33 cellular contexts compared by ENCODE assay signal in genomic region chr6:96995903-96996302, GRCh38.
A peak's percentile ranks its signal among the peaks of the same experiment; 100 is the strongest.
DNase-seq lines count a peak whose midpoint lies in the region; ATAC-seq and TF ChIP-seq lines count a peak whose summit lies in the region.
"Had no signal": no experiment of that assay in that cellular context is flagged by ENCODE, and none has a peak within 500 bp of the region (broad histone marks: within the 10 kb centered on the region; RNA-seq: fewer than 3 reads in every experiment).

No MANE protein-coding gene starts in this region.

- no peak for DNase-seq in activated naive CD4-positive, alpha-beta T cell treated with anti-CD3 and anti-CD28 coated beads, Interleukin-2, amount 50 U/mL, for 72 hours (ENCODE audit: low spot score in 2 of 2)
- DNase-seq in activated naive CD4-positive, alpha-beta T cell treated with anti-CD3 and anti-CD28 coated beads, Interleukin-2, amount 50 U/mL, for 16 hours, result no peak
- DNase-seq in dorsolateral prefrontal cortex (no peak), endothelial cell (ENCODE audit: low spot score) (no peak), Right ventricle myocardium superior (no peak)
- DNase-seq: 8988T; ACHN; AML-193; BE2C; C1 segment of cervical spinal cord; Caco-2; Calu3; CD4-positive, alpha-beta memory T cell; CD4-positive, alpha-beta T cell; CD4-positive, CD25-positive, alpha-beta regulatory T cell; CD8-positive, alpha-beta memory T cell; CD8-positive, alpha-beta T cell; COR-L47; DMS 273 treated with DMSO at 0.1 percent for 48 hours; DMS153; DMS53; DMS79; DMS79 treated with DMSO at 0.1 percent for 48 hours; DND-41; EL had no signal

- peak overlapping the region in 31 of 59 donors; percentile 3 to 88 (median 75) for H3K27ac ChIP-seq in dorsolateral prefrontal cortex
- H3K27ac ChIP-seq in temporal lobe (ENCODE audit: low read depth, low read length), result peak overlapping the region; percentile 0
- H3K27ac ChIP-seq: 22Rv1; A549; BLaER1; BLaER1 treated with 17β-estradiol and CSF1 and Interleukin-3, amounts not matched to agents 10 nM and 100 nM; C4-2B had no signal

- peak overlapping the region; percentile 4 to 76 for H3K27ac Mint-ChIP-seq in activated naive CD4-positive, alpha-beta T cell treated with anti-CD3 and anti-CD28 coated beads, Interleukin-2, amount 50 U/mL, for 72 hours
- H3K27ac Mint-ChIP-seq in endothelial cell (ENCODE audit: unreplicated experiment), result no peak overlapping the region
- H3K27ac Mint-ChIP-seq: B cell; CD14-positive monocyte; CD4-positive, alpha-beta memory T cell; CD4-positive, alpha-beta T cell; CD4-positive, CD25-positive, alpha-beta regulatory T cell; CD8-positive, alpha-beta T cell had no signal

- H3K36me3 Mint-ChIP-seq in activated naive CD4-positive, alpha-beta T cell treated with anti-CD3 and anti-CD28 coated beads, Interleukin-2, amount 50 U/mL, for 72 hours, result no peaks in the 10 kb centered on the region
- H3K36me3 Mint-ChIP-seq in endothelial cell (ENCODE audit: low read depth, unreplicated experiment), result no peaks in the 10 kb centered on the region
- H3K36me3 Mint-ChIP-seq: CD14-positive monocyte; CD4-positive, CD25-positive, alpha-beta regulatory T cell had no signal

- no peak overlapping the region for H3K4me3 ChIP-seq in dorsolateral prefrontal cortex
- H3K4me3 ChIP-seq: A549; BLaER1; BLaER1 treated with 17β-estradiol and CSF1 and Interleukin-3, amounts not matched to agents 10 nM and 100 nM had no signal

- TF ChIP-seq CTCF in dorsolateral prefrontal cortex (IDR thresholded peaks at IDR 0.05 in 54 of 56, conservative IDR thresholded peaks at IDR 0.05 in 2 of 56; ENCODE audit: low read depth in 1 of 56, partially characterized antibody in 56 of 56), result no peak
- TF ChIP-seq CTCF in endothelial cell (IDR thresholded peaks at IDR 0.05; ENCODE audit: unreplicated experiment), result no peak

- H3K27me3 ChIP-seq in dorsolateral prefrontal cortex, result no peaks in the 10 kb centered on the region
- H3K27me3 ChIP-seq: BE2C; BLaER1; BLaER1 treated with 17β-estradiol and CSF1 and Interleukin-3, amounts not matched to agents 10 nM and 100 nM had no signal

- peaks cover 11% of the 10 kb centered on the region for H3K4me1 Mint-ChIP-seq in endothelial cell (ENCODE audit: unreplicated experiment)
- H3K4me1 Mint-ChIP-seq: B cell; CD14-positive monocyte; CD4-positive, CD25-positive, alpha-beta regulatory T cell; CD8-positive, alpha-beta memory T cell had no signal

- no peak for ATAC-seq in activated naive CD4-positive, alpha-beta T cell treated with anti-CD3 and anti-CD28 coated beads, Interleukin-2, amount 50 U/mL, for 72 hours
- no peak for ATAC-seq in Right ventricle myocardium superior (ENCODE audit: poor library complexity)
- ATAC-seq: A549; CD8-positive, alpha-beta T cell had no signal

- H3K9me3 Mint-ChIP-seq in activated naive CD4-positive, alpha-beta T cell treated with anti-CD3 and anti-CD28 coated beads, Interleukin-2, amount 50 U/mL, for 72 hours, result no peaks in the 10 kb centered on the region
- no peaks in the 10 kb centered on the region for H3K9me3 Mint-ChIP-seq in endothelial cell (ENCODE audit: unreplicated experiment)
- H3K9me3 Mint-ChIP-seq: CD4-positive, alpha-beta memory T cell; CD4-positive, alpha-beta T cell; CD8-positive, alpha-beta memory T cell; CD8-positive, alpha-beta T cell had no signal

- peaks cover 3% of the 10 kb centered on the region for H3K27me3 Mint-ChIP-seq in endothelial cell (ENCODE audit: unreplicated experiment)
- H3K27me3 Mint-ChIP-seq: B cell; CD4-positive, alpha-beta memory T cell; CD4-positive, alpha-beta T cell; CD4-positive, CD25-positive, alpha-beta regulatory T cell; CD8-positive, alpha-beta memory T cell had no signal

- H3K4me3 Mint-ChIP-seq in endothelial cell (ENCODE audit: unreplicated experiment), result no peak overlapping the region
- H3K4me3 Mint-ChIP-seq: B cell; CD14-positive monocyte; CD4-positive, alpha-beta memory T cell; CD4-positive, alpha-beta T cell; CD4-positive, CD25-positive, alpha-beta regulatory T cell; CD8-positive, alpha-beta memory T cell; CD8-positive, alpha-beta T cell had no signal

- intact Hi-C loops in dorsolateral prefrontal cortex (cut with DNase I) (loop anchor here in 1 of 2 donors (10.0 kb wide), 1 partner anchor 71 kb away; the partner anchor contains the start of gene KLHL32), Right ventricle myocardium superior (cut with DNase I) (no loop called here)
